Comparison of ENCODE assay signal across 18 cellular contexts in genomic region chr6:126388235-126388634, GRCh38.
"Had no signal": no experiment of that assay in that cellular context is flagged by ENCODE, and none has a peak within 500 bp of the region (broad histone marks: within the 10 kb centered on the region; RNA-seq: fewer than 3 reads in every experiment).

No MANE protein-coding gene starts in this region.

- DNase-seq: activated CD4-positive, alpha-beta T cell treated with anti-CD3 and anti-CD28 coated beads, Interleukin-2, amount 10 ng/mL, durations not matched to agents 24 days and 14 days; activated CD8-positive, alpha-beta memory T cell treated with anti-CD3 and anti-CD28 coated beads, Interleukin-2, amount 10 ng/mL, durations not matched to agents 7 days and 5 days; activated CD8-positive, alpha-beta T cell treated with anti-CD3 and anti-CD28 coated beads for 36 hours; activated gamma-delta T cell treated with Interleukin-2 at 50 U/mL for 16 hours; aorta; dermis blood vessel endothelial cell; effector CD8-positive, alpha-beta T cell; foreskin melanocyte; immature natural killer cell; left lung; naive thymus-derived CD8-positive, alpha-beta T cell; retina; stomach had no signal

- H3K27me3 ChIP-seq: left lung, stomach, suprapubic skin, tibial nerve had no signal

- H3K4me1 ChIP-seq: left lung, stomach, suprapubic skin, tibial nerve had no signal

- H3K4me3 ChIP-seq: left lung, lung, stomach, suprapubic skin, tibial nerve had no signal

- ATAC-seq: activated CD8-positive, alpha-beta memory T cell treated with anti-CD3 and anti-CD28 coated beads, Interleukin-2, amount 10 ng/mL, durations not matched to agents 7 days and 5 days; activated CD8-positive, alpha-beta T cell treated with anti-CD3 and anti-CD28 coated beads for 36 hours; esophagus mucosa; left lung; naive thymus-derived CD8-positive, alpha-beta T cell; stimulated activated effector memory CD8-positive, alpha-beta T cell treated with anti-CD3 and anti-CD28 coated beads, Interleukin-12 subunit alpha, Interleukin-12 subunit beta, amount 100 ng/mL, for 72 hours had no signal

- H3K36me3 ChIP-seq: left lung, stomach, suprapubic skin, tibial nerve had no signal
